ENCODE assay signal across 8 cellular contexts in the genomic region with DNA sequence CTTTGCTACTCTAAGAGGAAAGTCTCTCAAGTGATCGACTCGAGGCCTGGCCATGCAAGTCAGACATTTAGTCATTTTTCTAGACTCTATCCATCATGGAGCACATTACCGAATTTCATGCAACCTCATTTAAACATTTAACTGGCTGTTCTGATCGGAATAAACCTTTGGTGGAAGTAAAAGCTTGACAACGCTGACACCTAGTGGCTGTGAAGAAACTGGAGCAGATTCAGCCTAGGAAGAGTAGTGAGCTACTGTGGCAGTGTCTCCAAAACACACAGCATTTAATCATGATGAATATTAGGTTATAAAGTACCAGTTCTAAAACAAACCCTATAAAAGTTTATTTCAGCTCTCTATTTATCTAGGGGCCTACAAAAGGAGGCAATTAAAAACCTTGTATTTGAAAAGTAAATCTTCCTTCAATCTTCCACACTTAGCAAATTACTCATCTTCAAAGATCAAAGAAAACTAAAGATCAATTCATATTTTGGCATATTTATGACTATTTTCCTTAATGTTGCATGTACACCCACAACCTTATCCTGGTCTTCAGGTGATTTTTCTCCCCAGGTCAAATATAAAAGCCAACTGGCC.
DNase-seq lines count a peak whose midpoint lies in the region; ATAC-seq and TF ChIP-seq lines count a peak whose summit lies in the region.

No MANE protein-coding gene starts in this region.

- intact Hi-C loops in Calu3 (cut with micrococcal nuclease; ENCODE audit: unreplicated experiment) = loop anchor here (1.0 to 5.0 kb wide), 3 partner anchors 46 to 589 kb away; no protein-coding TSS in a partner anchor

- H3K27me3 Mint-ChIP-seq in Calu3 (ENCODE audit: unreplicated experiment) = peaks cover 10% of the 10 kb centered on the region
- H3K27me3 Mint-ChIP-seq in activated T-cell treated with anti-CD3 and anti-CD28 coated beads, Interleukin-2, amount 50 U/mL, for 4 hours (ENCODE audit: low read depth) = no peaks in the 10 kb centered on the region

- no peaks in the 10 kb centered on the region for H3K9me3 Mint-ChIP-seq in Calu3 (ENCODE audit: low read depth, unreplicated experiment)
- no peaks in the 10 kb centered on the region for H3K9me3 Mint-ChIP-seq in activated T-cell treated with anti-CD3 and anti-CD28 coated beads, Interleukin-2, amount 50 U/mL, for 4 hours

- H3K27ac Mint-ChIP-seq in Calu3 (ENCODE audit: unreplicated experiment) = no peak overlapping the region

- no TSS peak for BruUV-seq in Calu3 (replicated peaks; lab: Mats Ljungman, UMichigan)

- ATAC-seq in GM18861 (IDR thresholded peaks at IDR 0.05; ENCODE audit: unreplicated experiment) (peak; percentile 67), HG03060 (IDR thresholded peaks at IDR 0.05; ENCODE audit: low read depth, unreplicated experiment) (peak; percentile 81)
- ATAC-seq in activated T-cell treated with anti-CD3 and anti-CD28 coated beads, Interleukin-2, amount 50 U/mL, for 4 hours = peak; percentile 37 to 58

- H3K4me1 Mint-ChIP-seq in Calu3 (ENCODE audit: low read depth, unreplicated experiment) = no peaks in the 10 kb centered on the region
- H3K4me1 Mint-ChIP-seq in activated T-cell treated with anti-CD3 and anti-CD28 coated beads, Interleukin-2, amount 50 U/mL, for 4 hours (ENCODE audit: low read depth) = peaks cover 1% of the 10 kb centered on the region

- DNase-seq in Calu3 (peak; percentile 60), NCI-H526 (lab: John Stamatoyannopoulos, UW) (peak; percentile 2 to 45), glomerular visceral epithelial cell (ENCODE audit: extremely low spot score) (peak; percentile 67), pons (ENCODE audit: low spot score) (peak; percentile 87)
- no peak for DNase-seq in activated T-cell treated with anti-CD3 and anti-CD28 coated beads, Interleukin-2, amount 50 U/mL, for 4 hours
- no peak for DNase-seq in effector CD8-positive, alpha-beta T cell (lab: John Stamatoyannopoulos, UW)

- CTCF ChIA-PET in Calu3 (lab: Charles Lee) = interaction anchor here (0.7 to 1.0 kb wide), 6 partner anchors 14 to 589 kb away, joined by 3 to 8 read pairs (median 3); no protein-coding TSS in a partner anchor

- H3K36me3 Mint-ChIP-seq in Calu3 (ENCODE audit: insufficient read depth, unreplicated experiment) = no peaks in the 10 kb centered on the region
- no peaks in the 10 kb centered on the region for H3K36me3 Mint-ChIP-seq in activated T-cell treated with anti-CD3 and anti-CD28 coated beads, Interleukin-2, amount 50 U/mL, for 4 hours (ENCODE audit: insufficient read depth)

- peak; percentile 79 for TF ChIP-seq CTCF in Calu3 (IDR thresholded peaks at IDR 0.05; ENCODE audit: unreplicated experiment)

- H3K4me3 Mint-ChIP-seq in Calu3 (ENCODE audit: low read depth, unreplicated experiment) = no peak overlapping the region
- no peak overlapping the region for H3K4me3 Mint-ChIP-seq in activated T-cell treated with anti-CD3 and anti-CD28 coated beads, Interleukin-2, amount 50 U/mL, for 4 hours

Comparison
In these comparisons a context has a peak if more than half of its experiments do, and no peak if none do; other contexts are left out.
1. DNase-seq: peak in Calu3 (single experiment), NCI-H526 (2 of 2), glomerular visceral epithelial cell (single experiment) and pons (single experiment); none in activated T-cell treated with anti-CD3 and anti-CD28 coated beads, Interleukin-2, amount 50 U/mL, for 4 hours (single experiment) and effector CD8-positive, alpha-beta T cell (single experiment).
2. Peak in every context shown above with its lines, with median percentiles within 50 percentile points of each other: ATAC-seq.